ENCODE assay signal across 16 cellular contexts in the genomic region with DNA sequence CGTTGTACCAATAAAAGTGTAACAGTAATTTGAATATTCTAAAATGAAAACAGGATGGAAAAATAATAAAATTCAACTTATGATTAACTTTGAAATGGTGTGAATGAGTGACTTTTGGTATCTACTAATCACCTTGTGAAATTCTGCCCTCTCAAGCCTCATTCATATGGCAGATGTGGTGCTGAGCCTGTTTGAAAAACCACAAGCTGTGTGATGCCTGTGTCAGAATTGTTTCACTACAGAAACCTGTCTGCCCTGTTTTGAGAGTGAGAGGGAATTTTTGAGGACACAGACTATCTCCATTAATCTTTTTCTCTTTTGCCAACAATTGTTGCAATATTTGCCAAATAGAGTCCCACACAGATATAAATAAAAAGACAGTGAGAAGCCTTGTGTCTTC. TPM values are rescaled to one million over a fixed set of nuclear protein-coding genes. Genes with fewer than 3 reads are reported as not detected.
DNase-seq lines count a peak whose midpoint lies in the region; ATAC-seq and TF ChIP-seq lines count a peak whose summit lies in the region.
"Had no signal": no experiment of that assay in that cellular context is flagged by ENCODE, and none has a peak within 500 bp of the region (broad histone marks: within the 10 kb centered on the region; RNA-seq: fewer than 3 reads in every experiment).

No MANE protein-coding gene starts in this region.

- no peak overlapping the region for H2AFZ ChIP-seq in PC-3 (ENCODE audit: low read length)

- no peak overlapping the region for H3K4me2 ChIP-seq in PC-3 (ENCODE audit: low read length)

- BruUV-seq in PC-3 (replicated peaks; lab: Mats Ljungman, UMichigan) (no TSS peak), MCF 10A (replicated peaks; lab: Mats Ljungman, UMichigan) (no TSS peak)

- intact Hi-C loops in PC-3 (cut with micrococcal nuclease) (no loop called here), MCF 10A (cut with micrococcal nuclease) (no loop called here)

- H3K9me3 Mint-ChIP-seq in MCF 10A (ENCODE audit: unreplicated experiment), result no peaks in the 10 kb centered on the region
- H3K9me3 Mint-ChIP-seq: activated T-helper 1 cell treated with anti-CD3 and anti-CD28 coated beads, Interleukin-12 subunit alpha, Interleukin-12 subunit beta, Interleukin-2, Interleukin-4 antibody, amounts not matched to agents 30 ng/mL and 10 ng/mL and 1 ng/mL, durations not matched to agents 14 hours and 24 hours and 36 hours; T-cell had no signal

- H3K27me3 Mint-ChIP-seq in MCF 10A (ENCODE audit: insufficient read depth, unreplicated experiment), result no peaks in the 10 kb centered on the region

- DNase-seq in PC-3 (peak; percentile 43), iPS-NIHi7 (ENCODE audit: extremely low spot score) (no peak), MCF 10A (ENCODE audit: unreplicated experiment) (no peak), suprapubic skin (ENCODE audit: low spot score in 2 of 2) (no peak)
- DNase-seq: CD4-positive, CD25-positive, alpha-beta regulatory T cell; NCI-H1092 treated with DMSO at 0.1 percent for 48 hours; NCI-H446 treated with DMSO at 0.1 percent for 48 hours; spleen; T-cell; thyroid gland had no signal

- no peak for TF ChIP-seq CTCF in PC-3 (conservative IDR thresholded peaks at IDR 0.05; ENCODE audit: low read depth, low read length)
- no peak for TF ChIP-seq CTCF in MCF 10A (IDR thresholded peaks at IDR 0.05; ENCODE audit: unreplicated experiment)
- no peak for TF ChIP-seq CTCF in suprapubic skin (IDR thresholded peaks at IDR 0.05)

- no peaks in the 10 kb centered on the region for H4K20me1 ChIP-seq in PC-3 (ENCODE audit: low read length)

- H3K27ac Mint-ChIP-seq in MCF 10A (ENCODE audit: low read depth, unreplicated experiment), result no peak overlapping the region
- H3K27ac Mint-ChIP-seq: activated T-helper 1 cell treated with anti-CD3 and anti-CD28 coated beads, Interleukin-12 subunit alpha, Interleukin-12 subunit beta, Interleukin-2, Interleukin-4 antibody, amounts not matched to agents 30 ng/mL and 10 ng/mL and 1 ng/mL, durations not matched to agents 14 hours and 24 hours and 36 hours; CD4-positive, CD25-positive, alpha-beta regulatory T cell; T-cell had no signal

- H3K9me3 ChIP-seq in PC-3 (ENCODE audit: low read length) (no peaks in the 10 kb centered on the region), suprapubic skin (no peaks in the 10 kb centered on the region)
- H3K9me3 ChIP-seq: spleen, thyroid gland had no signal

- TF ChIP-seq POLR2A in suprapubic skin (IDR thresholded peaks at IDR 0.05), result no peak

- 0 out of 2 replicates have a peak, but pooled peaks cover 12% of the 10 kb centered on the region for H3K4me1 ChIP-seq in PC-3 (ENCODE audit: insufficient read depth, low read length)
- H3K4me1 ChIP-seq in suprapubic skin, result peaks cover 21% of the 10 kb centered on the region

- peaks cover 7% of the 10 kb centered on the region for H3K36me3 Mint-ChIP-seq in MCF 10A (ENCODE audit: insufficient read depth, unreplicated experiment)
- H3K36me3 Mint-ChIP-seq: CD4-positive, CD25-positive, alpha-beta regulatory T cell; T-cell had no signal

- POLR2A ChIA-PET in PC-3 (lab: Charles Lee; ENCODE audit: unreplicated experiment) (no interaction called here), MCF 10A (lab: Yijun Ruan, JAX) (interaction anchor here (1.2 kb wide), 1 partner anchor 109 kb away, joined by 4 read pairs; no protein-coding TSS in a partner anchor)

- CTCF ChIA-PET in PC-3 (lab: Charles Lee), result no interaction called here
- CTCF ChIA-PET in MCF 10A (lab: Yijun Ruan, JAX), result interaction anchor here (0.7 kb wide), 1 partner anchor 54 kb away, joined by 3 read pairs; no protein-coding TSS in a partner anchor

- H3F3A ChIP-seq in PC-3 (ENCODE audit: low read length, unreplicated experiment), result no peaks in the 10 kb centered on the region

- no peak overlapping the region for H3K4me3 Mint-ChIP-seq in MCF 10A (ENCODE audit: unreplicated experiment)
- H3K4me3 Mint-ChIP-seq: activated T-helper 1 cell treated with anti-CD3 and anti-CD28 coated beads, Interleukin-12 subunit alpha, Interleukin-12 subunit beta, Interleukin-2, Interleukin-4 antibody, amounts not matched to agents 30 ng/mL and 10 ng/mL and 1 ng/mL, durations not matched to agents 14 hours and 24 hours and 36 hours; T-cell had no signal

- 43% methylated on average over 1 of the region's 1 CpG for WGBS in suprapubic skin

- H3K4me3 ChIP-seq in PC-3 (ENCODE audit: low read length) (no peak overlapping the region), suprapubic skin (no peak overlapping the region)
- H3K4me3 ChIP-seq: spleen, thyroid gland had no signal

- H3K9me2 ChIP-seq in PC-3 (replicated peaks; ENCODE audit: low read length), result no peaks in the 10 kb centered on the region

- TF ChIP-seq EP300 in suprapubic skin (IDR thresholded peaks at IDR 0.05), result no peak

- no peak overlapping the region for H3K9ac ChIP-seq in PC-3 (ENCODE audit: low read length)

- no peak overlapping the region for H3K27ac ChIP-seq in PC-3 (ENCODE audit: low read length)
- H3K27ac ChIP-seq in suprapubic skin, result no peak overlapping the region
- H3K27ac ChIP-seq: spleen, thyroid gland had no signal

- ATAC-seq in GM18861 (IDR thresholded peaks at IDR 0.05; ENCODE audit: unreplicated experiment) (peak; percentile 40), GM19452 (IDR thresholded peaks at IDR 0.05; ENCODE audit: unreplicated experiment) (peak; percentile 42), HG02884 (IDR thresholded peaks at IDR 0.05; ENCODE audit: unreplicated experiment) (peak; percentile 27), PC-3 (no peak)
- ATAC-seq: T-cell had no signal

- H3K4me1 Mint-ChIP-seq in MCF 10A (ENCODE audit: insufficient read depth, unreplicated experiment), result peaks cover 3% of the 10 kb centered on the region

- H3K27me3 ChIP-seq in PC-3 (ENCODE audit: low read length) (no peaks in the 10 kb centered on the region), suprapubic skin (no peaks in the 10 kb centered on the region)
- H3K27me3 ChIP-seq: spleen, thyroid gland had no signal

- H3K79me2 ChIP-seq in PC-3 (ENCODE audit: low read length), result no peaks in the 10 kb centered on the region

- H3K36me3 ChIP-seq in PC-3 (ENCODE audit: low read depth, low read length) (no peaks in the 10 kb centered on the region), suprapubic skin (no peaks in the 10 kb centered on the region)
- H3K36me3 ChIP-seq: spleen, thyroid gland had no signal

RNA-seq across cellular contexts. Expression of gene RNU6-7, which starts 3.9 kb away (rescaled TPM):
- total RNA-seq in PC-3 (2014; rRNA removed), result not detected in 2 replicates
- total RNA-seq in MCF 10A (2022), result not detected in 2 replicates
- not detected for total RNA-seq in suprapubic skin
- total RNA-seq: activated T-helper 1 cell treated with anti-CD3 and anti-CD28 coated beads, Interleukin-12 subunit alpha, Interleukin-12 subunit beta, Interleukin-2, Interleukin-4 antibody, amounts not matched to agents 30 ng/mL and 10 ng/mL and 1 ng/mL, durations not matched to agents 14 hours and 24 hours and 36 hours; astrocyte; CD4-positive, CD25-positive, alpha-beta regulatory T cell; osteocyte; spleen; T-cell; thyroid gland had no signal

RNA-seq across cellular contexts. Expression of gene RNU6-8, which starts 5.2 kb away (rescaled TPM):
- total RNA-seq in PC-3 (2014; rRNA removed) (not detected in 2 replicates), MCF 10A (2022) (not detected in 2 replicates), suprapubic skin (not detected)
- total RNA-seq: activated T-helper 1 cell treated with anti-CD3 and anti-CD28 coated beads, Interleukin-12 subunit alpha, Interleukin-12 subunit beta, Interleukin-2, Interleukin-4 antibody, amounts not matched to agents 30 ng/mL and 10 ng/mL and 1 ng/mL, durations not matched to agents 14 hours and 24 hours and 36 hours; astrocyte; CD4-positive, CD25-positive, alpha-beta regulatory T cell; osteocyte; spleen; T-cell; thyroid gland had no signal
